In genomic region chr7:92528188-92528957, GRCh38 we compare ENCODE assay signal across 2 cellular contexts.
TF ChIP-seq lines count a peak whose summit lies in the region.

TSS of gene PEX1 (minus strand) at chr7:92528520. CDS start at chr7:92528435, 85 bp downstream.
TSS of gene RBM48 (plus strand) at chr7:92528795. CDS start at chr7:92528814, 19 bp downstream.

TF ChIP-seq in IMR-90, 13 proteins besides CTCF, POLR2A, EP300 and RAD21:
- TF ChIP-seq SMC3 (IDR thresholded peaks at IDR 0.05; ENCODE audit: low read depth, low read length) (no peak), CEBPB (IDR thresholded peaks at IDR 0.05; ENCODE audit: low read depth, low read length) (no peak), CHD1 (IDR thresholded peaks at IDR 0.05; ENCODE audit: low read depth, low read length) (0 out of 2 replicates have a peak, but pooled peaks have one; percentile 22), FOS (IDR thresholded peaks at IDR 0.05; ENCODE audit: low read depth, low read length) (no peak; the same call in 1 of the 2 replicates), RCOR1 (IDR thresholded peaks at IDR 0.05; ENCODE audit: insufficient replicate concordance, low read length) (no peak), MAZ (IDR thresholded peaks at IDR 0.05; ENCODE audit: borderline replicate concordance, low read depth, low read length) (peak; percentile 45; the same call in 1 of the 2 replicates), MAFK (IDR thresholded peaks at IDR 0.05; ENCODE audit: low read depth, low read length) (no peak), BHLHE40 (IDR thresholded peaks at IDR 0.05; ENCODE audit: low read depth, low read length) (no peak), NFE2L2 (IDR thresholded peaks at IDR 0.05; ENCODE audit: low read depth, low read length) (no peak), MXI1 (IDR thresholded peaks at IDR 0.05; ENCODE audit: borderline replicate concordance, low read depth, low read length) (peak; percentile 73), RFX5 (IDR thresholded peaks at IDR 0.05; ENCODE audit: low read depth, low read length) (0 out of 2 replicates have a peak, but pooled peaks have one; percentile 58)
- TF ChIP-seq, protein P1, sequence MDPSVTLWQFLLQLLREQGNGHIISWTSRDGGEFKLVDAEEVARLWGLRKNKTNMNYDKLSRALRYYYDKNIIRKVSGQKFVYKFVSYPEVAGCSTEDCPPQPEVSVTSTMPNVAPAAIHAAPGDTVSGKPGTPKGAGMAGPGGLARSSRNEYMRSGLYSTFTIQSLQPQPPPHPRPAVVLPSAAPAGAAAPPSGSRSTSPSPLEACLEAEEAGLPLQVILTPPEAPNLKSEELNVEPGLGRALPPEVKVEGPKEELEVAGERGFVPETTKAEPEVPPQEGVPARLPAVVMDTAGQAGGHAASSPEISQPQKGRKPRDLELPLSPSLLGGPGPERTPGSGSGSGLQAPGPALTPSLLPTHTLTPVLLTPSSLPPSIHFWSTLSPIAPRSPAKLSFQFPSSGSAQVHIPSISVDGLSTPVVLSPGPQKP (IDR thresholded peaks at IDR 0.05; ENCODE audit: borderline replicate concordance, low read depth, low read length) = no peak
- TF ChIP-seq, protein P2, sequence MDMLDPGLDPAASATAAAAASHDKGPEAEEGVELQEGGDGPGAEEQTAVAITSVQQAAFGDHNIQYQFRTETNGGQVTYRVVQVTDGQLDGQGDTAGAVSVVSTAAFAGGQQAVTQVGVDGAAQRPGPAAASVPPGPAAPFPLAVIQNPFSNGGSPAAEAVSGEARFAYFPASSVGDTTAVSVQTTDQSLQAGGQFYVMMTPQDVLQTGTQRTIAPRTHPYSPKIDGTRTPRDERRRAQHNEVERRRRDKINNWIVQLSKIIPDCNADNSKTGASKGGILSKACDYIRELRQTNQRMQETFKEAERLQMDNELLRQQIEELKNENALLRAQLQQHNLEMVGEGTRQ (IDR thresholded peaks at IDR 0.05; ENCODE audit: low read depth, low read length) = no peak

TF ChIP-seq in endothelial cell of umbilical vein, 7 proteins besides CTCF, POLR2A, EP300 and RAD21:
- TF ChIP-seq FOS (IDR thresholded peaks at IDR 0.05; ENCODE audit: borderline replicate concordance, insufficient read depth, low read length) = no peak
- TF ChIP-seq EZH2 (IDR thresholded peaks at IDR 0.05; ENCODE audit: borderline replicate concordance, low read depth, low read length, severe bottlenecking) = no peak
- no peak for TF ChIP-seq MYC (IDR thresholded peaks at IDR 0.05; ENCODE audit: low read depth, low read length)
- TF ChIP-seq MAX (IDR thresholded peaks at IDR 0.05; ENCODE audit: insufficient read depth, insufficient read length) = no peak
- no peak for TF ChIP-seq JUN (IDR thresholded peaks at IDR 0.05; ENCODE audit: borderline replicate concordance, insufficient read depth, insufficient read length, low read depth)
- peak; percentile 35 for TF ChIP-seq POLR2AphosphoS5 (IDR thresholded peaks at IDR 0.05; ENCODE audit: insufficient read depth, low read depth, low read length)
- TF ChIP-seq GATA2 (IDR thresholded peaks at IDR 0.05; ENCODE audit: insufficient read depth, insufficient read length, low read depth, low read length) = no peak
